In genomic region chr20:63478346-63479302, GRCh38 we compare ENCODE assay signal across 30 cellular contexts. TPM values are rescaled to one million over a fixed set of nuclear protein-coding genes. Genes with fewer than 3 reads are reported as not detected.
"Had no signal": no experiment of that assay in that cellular context is flagged by ENCODE, and none has a peak within 500 bp of the region (broad histone marks: within the 10 kb centered on the region; RNA-seq: fewer than 3 reads in every experiment).

No MANE protein-coding gene starts in this region.

- H3K36me3 Mint-ChIP-seq: natural killer cell; stimulated activated naive B cell treated with anti-CD40 and anti-IgM and Interleukin-4, amounts not matched to agents 10 μg/mL and 1 μg/mL and 100 μg/mL, for 72 hours had no signal

- H3K36me3 ChIP-seq: colonic mucosa, gastrocnemius medialis, lower lobe of right lung, spleen, thoracic aorta, tibial nerve, upper lobe of left lung, uterus had no signal

- H3K4me3 ChIP-seq: colonic mucosa, gastrocnemius medialis, lower lobe of right lung, psoas muscle, skin epidermis, spleen, thoracic aorta, tibial nerve, upper lobe of left lung, uterus had no signal

- H3K4me1 Mint-ChIP-seq: endodermal cell, neural crest cell had no signal

- FAIRE-seq: keratinocyte had no signal

- ATAC-seq: esophagus mucosa; gastrocnemius medialis; left ventricle myocardium superior; lower lobe of right lung; natural killer cell; psoas muscle; right cardiac atrium; stimulated activated naive B cell treated with anti-CD40 and anti-IgM and Interleukin-4, amounts not matched to agents 10 μg/mL and 1 μg/mL and 100 μg/mL, for 72 hours had no signal

- H3K9me3 ChIP-seq: colonic mucosa, gastrocnemius medialis, lower lobe of right lung, psoas muscle, spleen, thoracic aorta, tibial nerve, upper lobe of left lung, uterus had no signal

- H3K4me3 Mint-ChIP-seq: dendritic cell treated with granulocyte-macrophage colony-stimulating factor and Interleukin-4, amounts not matched to agents 40 ng/mL and 50 ng/mL, for 4 days; endodermal cell; natural killer cell; neural crest cell; stimulated activated naive B cell treated with anti-CD40 and anti-IgM and Interleukin-4, amounts not matched to agents 10 μg/mL and 1 μg/mL and 100 μg/mL, for 72 hours; stimulated activated naive CD8-positive, alpha-beta T cell treated with anti-CD3 and anti-CD28 coated beads, Interleukin-15, Interleukin-2, amounts not matched to agents 100 ng/mL and 50 ng/mL, for 24 hours had no signal

- DNase-seq: colonic mucosa; effector CD8-positive, alpha-beta T cell; endodermal cell; foreskin fibroblast; head of caudate nucleus; left ventricle myocardium superior; lower lobe of right lung; natural killer cell; nucleus accumbens; posterior cingulate gyrus; psoas muscle; right cardiac atrium; spleen; stimulated activated CD4-positive, alpha-beta T cell treated with anti-CD3 and anti-CD28 coated beads, Interleukin-4, amount 100 ng/mL, for 4 hours; stimulated activated naive B cell treated with anti-CD40 and anti-IgM and Interleukin-4, amounts not matched to agents 10 μg/mL and 1 μg/mL and 100 μg/mL, for 72 hours; uterus had no signal

- H3K27ac Mint-ChIP-seq: dendritic cell treated with granulocyte-macrophage colony-stimulating factor and Interleukin-4, amounts not matched to agents 40 ng/mL and 50 ng/mL, for 4 days; endodermal cell; natural killer cell; stimulated activated naive B cell treated with anti-CD40 and anti-IgM and Interleukin-4, amounts not matched to agents 10 μg/mL and 1 μg/mL and 100 μg/mL, for 72 hours; stimulated activated naive CD8-positive, alpha-beta T cell treated with anti-CD3 and anti-CD28 coated beads, Interleukin-15, Interleukin-2, amounts not matched to agents 100 ng/mL and 50 ng/mL, for 24 hours had no signal

- H3K27ac ChIP-seq: colonic mucosa, epithelial cell of prostate, gastrocnemius medialis, lower lobe of right lung, psoas muscle, skin epidermis, spleen, thoracic aorta, tibial nerve, upper lobe of left lung, uterus had no signal

- H3K9me3 Mint-ChIP-seq: dendritic cell treated with granulocyte-macrophage colony-stimulating factor and Interleukin-4, amounts not matched to agents 40 ng/mL and 50 ng/mL, for 4 days; endodermal cell; natural killer cell; neural crest cell; stimulated activated naive B cell treated with anti-CD40 and anti-IgM and Interleukin-4, amounts not matched to agents 10 μg/mL and 1 μg/mL and 100 μg/mL, for 72 hours; stimulated activated naive CD8-positive, alpha-beta T cell treated with anti-CD3 and anti-CD28 coated beads, Interleukin-15, Interleukin-2, amounts not matched to agents 100 ng/mL and 50 ng/mL, for 24 hours had no signal

- H3K4me1 ChIP-seq: colonic mucosa, gastrocnemius medialis, lower lobe of right lung, psoas muscle, tibial nerve, uterus had no signal

RNA-seq across cellular contexts. Expression of gene KCNQ2, which starts 6.2 kb away (rescaled TPM):
- total RNA-seq: esophagus mucosa, gastrocnemius medialis, glomerular endothelial cell, lower lobe of right lung, natural killer cell, osteocyte, renal cortical epithelial cell, thoracic aorta, tibial nerve had no signal
- polyA plus RNA-seq: keratinocyte had no signal

RNA-seq across cellular contexts. Expression of gene EEF1A2, which starts 20.3 kb away (rescaled TPM):
- total RNA-seq: tibial nerve had no signal

RNA-seq across cellular contexts. Expression of gene PTK6, which starts 58.6 kb away (rescaled TPM):
- total RNA-seq: glomerular endothelial cell, left ventricle myocardium superior, neural crest cell had no signal
